ENCODE assay signal across 9 cellular contexts in genomic region chr2:181784556-181784955, GRCh38.
DNase-seq lines count a peak whose midpoint lies in the region; ATAC-seq, FAIRE-seq and TF ChIP-seq lines count a peak whose summit lies in the region.
"Had no signal": no experiment of that assay in that cellular context is flagged by ENCODE, and none has a peak within 500 bp of the region (broad histone marks: within the 10 kb centered on the region; RNA-seq: fewer than 3 reads in every experiment).

No MANE protein-coding gene starts in this region.

- H3K9me2 ChIP-seq in GM23248 (ENCODE audit: insufficient read depth), result no peaks in the 10 kb centered on the region

- no peaks in the 10 kb centered on the region for H3K9me3 ChIP-seq in GM23248 (ENCODE audit: low read depth)
- H3K9me3 ChIP-seq: right atrium auricular region had no signal

- H3K79me2 ChIP-seq in GM23248 (ENCODE audit: insufficient read depth), result no peaks in the 10 kb centered on the region

- peaks cover 28% of the 10 kb centered on the region for H3F3A ChIP-seq in GM23248 (ENCODE audit: insufficient read depth)

- ATAC-seq in GM21529 (IDR thresholded peaks at IDR 0.05; ENCODE audit: unreplicated experiment), result no peak
- no peak for ATAC-seq in GM18873 (IDR thresholded peaks at IDR 0.05; ENCODE audit: low FRiP score, unreplicated experiment)

- H3K27me3 ChIP-seq in GM23248 (replicated peaks; ENCODE audit: insufficient read depth), result no peaks in the 10 kb centered on the region
- H3K27me3 ChIP-seq: right atrium auricular region had no signal

- peak overlapping the region; percentile 49 for H3K4me2 ChIP-seq in GM23248 (ENCODE audit: unreplicated experiment)

- FAIRE-seq in endometrium (lab: Jason Lieb, UNC), result peak; percentile 77

- no peak for TF ChIP-seq CTCF in retinal pigment epithelial cell (conservative IDR thresholded peaks at IDR 0.05; ENCODE audit: low read depth, low read length)

- H3K9ac ChIP-seq in GM23248, result no peak overlapping the region

- in situ Hi-C loops in GM23248 (cut with MboI), result no loop called here

- no peak overlapping the region for H3K27ac ChIP-seq in GM23248
- H3K27ac ChIP-seq: right atrium auricular region had no signal

- peaks cover 38% of the 10 kb centered on the region for H3K4me1 ChIP-seq in GM23248 (ENCODE audit: insufficient read depth)

- H3K4me3 ChIP-seq in GM23248 (peak overlapping the region; percentile 22; the same call in 1 of the 2 replicates), retinal pigment epithelial cell (ENCODE audit: low read length) (no peak overlapping the region)
- H3K4me3 ChIP-seq: right atrium auricular region had no signal

- no peaks in the 10 kb centered on the region for H4K20me1 ChIP-seq in GM23248 (ENCODE audit: insufficient read depth)

- WGBS in GM23248 (ENCODE audit: low coverage in 1 of 2, low lambda C conversion rate in 2 of 2, missing lambda C conversion rate in 2 of 2), 2 experiments, result 10 to 13% methylated on average over 3 of the region's 3 CpGs

- H3K36me3 ChIP-seq in GM23248 (ENCODE audit: low read depth), result no peaks in the 10 kb centered on the region
- H3K36me3 ChIP-seq: right atrium auricular region had no signal

- DNase-seq in GM23248 (peak; percentile 50), NCI-H226 (peak; percentile 39), retinal pigment epithelial cell (ENCODE audit: low read depth) (peak; percentile 80), SKM-1 treated with dmso at 0.1 percent for 144 hours (lab: John Stamatoyannopoulos, UW; ENCODE audit: unreplicated experiment) (no peak)
- DNase-seq: CD8-positive, alpha-beta memory T cell had no signal

- no peak overlapping the region for H2AFZ ChIP-seq in GM23248
